In genomic region chr7:23334482-23335056, GRCh38 we compare ENCODE assay signal across 9 cellular contexts. TPM values are rescaled to one million over a fixed set of nuclear protein-coding genes. Genes with fewer than 3 reads are reported as not detected.
DNase-seq lines count a peak whose midpoint lies in the region; ATAC-seq and TF ChIP-seq lines count a peak whose summit lies in the region.
"Had no signal": no experiment of that assay in that cellular context is flagged by ENCODE, and none has a peak within 500 bp of the region (broad histone marks: within the 10 kb centered on the region; RNA-seq: fewer than 3 reads in every experiment).

No MANE protein-coding gene starts in this region.

- H2BK120ac ChIP-seq in mesendoderm (ENCODE audit: low read depth, low read length), result no peak overlapping the region

- WGBS in mesendoderm (ENCODE audit: extremely low coverage, insufficient coverage, low lambda C conversion rate), result no CpG with 5 or more reads among the region's 5 CpGs

- POLR2A ChIA-PET in HEK293 (lab: Yijun Ruan, JAX), result interaction anchor here (0.6 to 1.4 kb wide), 6 partner anchors 13 to 196 kb away, joined by 3 to 7 read pairs (median 3); partner anchors contain the start of gene MALSU1

- H3K27me3 ChIP-seq in mesendoderm (ENCODE audit: insufficient read depth, low read length, poor library complexity), result no peaks in the 10 kb centered on the region

- H2AK5ac ChIP-seq in mesendoderm (ENCODE audit: low read length), result no peak overlapping the region

- no peaks in the 10 kb centered on the region for H3K79me2 ChIP-seq in mesendoderm (ENCODE audit: control insufficient read depth, insufficient read depth, low read length)

- peaks cover 33 to 56% of the 10 kb centered on the region in 2 experiments for H3K36me3 ChIP-seq in HEK293 (ENCODE audit: control insufficient read depth in 2 of 2, insufficient read depth in 1 of 2, low read length in 2 of 2)
- H3K36me3 ChIP-seq in SK-N-MC (ENCODE audit: insufficient read depth, low read length), result peaks cover 86% of the 10 kb centered on the region
- H3K36me3 ChIP-seq in mesendoderm (ENCODE audit: control insufficient read depth, insufficient read depth, low read length), result peaks cover 5% of the 10 kb centered on the region

- H3K4me1 ChIP-seq in HEK293 (ENCODE audit: control insufficient read depth, insufficient read depth, low read length) (peaks cover 36% of the 10 kb centered on the region), mesendoderm (ENCODE audit: control insufficient read depth, low read depth, low read length) (no peaks in the 10 kb centered on the region)

- H3K4me2 ChIP-seq in mesendoderm (ENCODE audit: low read length), result no peak overlapping the region

- H3K27ac ChIP-seq in HEK293 (ENCODE audit: extremely low read depth, low read depth, low read length) (peak overlapping the region; percentile 64), SK-N-MC (peak overlapping the region; percentile 52), mesendoderm (ENCODE audit: low read depth, low read length) (no peak overlapping the region)

- no peak overlapping the region for H2BK15ac ChIP-seq in mesendoderm (replicated peaks; ENCODE audit: low read depth)

- no peak overlapping the region for H3K4me3 ChIP-seq in HEK293 (ENCODE audit: low read depth, low read length)
- H3K4me3 ChIP-seq in SK-N-MC, result no peak overlapping the region
- H3K4me3 ChIP-seq in mesendoderm (ENCODE audit: low read length), result no peak overlapping the region

- H4K5ac ChIP-seq in mesendoderm (ENCODE audit: low read length), result no peak overlapping the region

- DNase-seq in SK-N-MC (ENCODE audit: low read depth, low spot score), result no peak
- peak; percentile 98 for DNase-seq in glomerular endothelial cell (ENCODE audit: extremely low read depth, low read depth, low spot score)
- peak; percentile 88 for DNase-seq in stromal cell of bone marrow (ENCODE audit: low read depth)
- DNase-seq in HUDEP-2 (lab: John Stamatoyannopoulos, UW; ENCODE audit: unreplicated experiment in 76 of 76), result no peak
- no peak for DNase-seq in mesendoderm
- DNase-seq: activated naive CD4-positive, alpha-beta T cell treated with anti-CD3 and anti-CD28 coated beads for 36 hours; NCI-H2171 had no signal

- H3K23ac ChIP-seq in mesendoderm (ENCODE audit: low read length), result no peak overlapping the region

- H3K9me3 ChIP-seq in HEK293 (ENCODE audit: control insufficient read depth, insufficient read depth, low read depth, low read length), result no peaks in the 10 kb centered on the region; the same call in 1 of the 2 replicates
- H3K9me3 ChIP-seq in SK-N-MC (ENCODE audit: low read depth, low read length), result 0 out of 2 replicates have a peak, but pooled peaks cover 3% of the 10 kb centered on the region

- H4K8ac ChIP-seq in mesendoderm (ENCODE audit: low read depth, low read length), result no peak overlapping the region

- no peaks in the 10 kb centered on the region for H3K79me1 ChIP-seq in mesendoderm (ENCODE audit: low read length)

- H3K9ac ChIP-seq in SK-N-MC (ENCODE audit: insufficient read length) (no peak overlapping the region), mesendoderm (ENCODE audit: low read length) (no peak overlapping the region)

- H3K18ac ChIP-seq in mesendoderm (ENCODE audit: low read length), result no peak overlapping the region

- no peak for ATAC-seq in GM18511 (IDR thresholded peaks at IDR 0.05; ENCODE audit: unreplicated experiment)

- TF ChIP-seq CTCF in HEK293 (tag by site-specific recombination; IDR thresholded peaks at IDR 0.05), result no peak

- H3K4ac ChIP-seq in mesendoderm (ENCODE audit: low read depth, low read length), result no peak overlapping the region

- no peak overlapping the region for H2BK5ac ChIP-seq in mesendoderm (ENCODE audit: low read length)

- CTCF ChIA-PET in HEK293 (lab: Yijun Ruan, JAX), result interaction anchor here (0.6 to 1.6 kb wide), 3 partner anchors 12 to 262 kb away, joined by 3 to 4 read pairs (median 4); partner anchors contain the start of gene CCDC126

- no peak overlapping the region for H3K56ac ChIP-seq in mesendoderm (ENCODE audit: low read length)

TF ChIP-seq in HEK293, 187 proteins besides CTCF, POLR2A, EP300 and RAD21 (continues in another document):
- TF ChIP-seq GFI1B (tag by site-specific recombination; IDR thresholded peaks at IDR 0.05) (peak; percentile 54; the same call in 1 of the 2 replicates), ZNF670 (tag by site-specific recombination; IDR thresholded peaks at IDR 0.05; ENCODE audit: low read depth) (no peak), RBAK (tag by site-specific recombination; IDR thresholded peaks at IDR 0.05) (no peak), ZBTB17 (tag by site-specific recombination; IDR thresholded peaks at IDR 0.05) (peak; percentile 20; the same call in 1 of the 2 replicates), FEZF1 (tag by site-specific recombination; IDR thresholded peaks at IDR 0.05) (peak; percentile 97), GLI2 (tag by site-specific recombination; IDR thresholded peaks at IDR 0.05; ENCODE audit: borderline replicate concordance, low read depth) (peak; percentile 78; the same call in 1 of the 2 replicates), ZNF843 (tag by site-specific recombination; IDR thresholded peaks at IDR 0.05) (peak; percentile 96), GLIS1 (tag by site-specific recombination; IDR thresholded peaks at IDR 0.05) (peak; percentile 76), ZNF629 (tag by site-specific recombination; IDR thresholded peaks at IDR 0.05) (peak; percentile 84), KLF8 (tag by site-specific recombination; IDR thresholded peaks at IDR 0.05) (peak; percentile 72), IKZF3 (tag by site-specific recombination; IDR thresholded peaks at IDR 0.05) (0 out of 2 replicates have a peak, but pooled peaks have one; percentile 41), PRDM4 (tag by site-specific recombination; IDR thresholded peaks at IDR 0.05) (peak; percentile 64)
- TF ChIP-seq, protein P1, sequence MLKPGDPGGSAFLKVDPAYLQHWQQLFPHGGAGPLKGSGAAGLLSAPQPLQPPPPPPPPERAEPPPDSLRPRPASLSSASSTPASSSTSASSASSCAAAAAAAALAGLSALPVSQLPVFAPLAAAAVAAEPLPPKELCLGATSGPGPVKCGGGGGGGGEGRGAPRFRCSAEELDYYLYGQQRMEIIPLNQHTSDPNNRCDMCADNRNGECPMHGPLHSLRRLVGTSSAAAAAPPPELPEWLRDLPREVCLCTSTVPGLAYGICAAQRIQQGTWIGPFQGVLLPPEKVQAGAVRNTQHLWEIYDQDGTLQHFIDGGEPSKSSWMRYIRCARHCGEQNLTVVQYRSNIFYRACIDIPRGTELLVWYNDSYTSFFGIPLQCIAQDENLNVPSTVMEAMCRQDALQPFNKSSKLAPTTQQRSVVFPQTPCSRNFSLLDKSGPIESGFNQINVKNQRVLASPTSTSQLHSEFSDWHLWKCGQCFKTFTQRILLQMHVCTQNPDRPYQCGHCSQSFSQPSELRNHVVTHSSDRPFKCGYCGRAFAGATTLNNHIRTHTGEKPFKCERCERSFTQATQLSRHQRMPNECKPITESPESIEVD (tag by site-specific recombination; IDR thresholded peaks at IDR 0.05), result peak; percentile 90
- TF ChIP-seq, protein P2, sequence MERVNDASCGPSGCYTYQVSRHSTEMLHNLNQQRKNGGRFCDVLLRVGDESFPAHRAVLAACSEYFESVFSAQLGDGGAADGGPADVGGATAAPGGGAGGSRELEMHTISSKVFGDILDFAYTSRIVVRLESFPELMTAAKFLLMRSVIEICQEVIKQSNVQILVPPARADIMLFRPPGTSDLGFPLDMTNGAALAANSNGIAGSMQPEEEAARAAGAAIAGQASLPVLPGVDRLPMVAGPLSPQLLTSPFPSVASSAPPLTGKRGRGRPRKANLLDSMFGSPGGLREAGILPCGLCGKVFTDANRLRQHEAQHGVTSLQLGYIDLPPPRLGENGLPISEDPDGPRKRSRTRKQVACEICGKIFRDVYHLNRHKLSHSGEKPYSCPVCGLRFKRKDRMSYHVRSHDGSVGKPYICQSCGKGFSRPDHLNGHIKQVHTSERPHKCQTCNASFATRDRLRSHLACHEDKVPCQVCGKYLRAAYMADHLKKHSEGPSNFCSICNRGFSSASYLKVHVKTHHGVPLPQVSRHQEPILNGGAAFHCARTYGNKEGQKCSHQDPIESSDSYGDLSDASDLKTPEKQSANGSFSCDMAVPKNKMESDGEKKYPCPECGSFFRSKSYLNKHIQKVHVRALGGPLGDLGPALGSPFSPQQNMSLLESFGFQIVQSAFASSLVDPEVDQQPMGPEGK (tag by site-specific recombination; IDR thresholded peaks at IDR 0.05), result 0 out of 2 replicates have a peak, but pooled peaks have one; percentile 29

RNA-seq across cellular contexts. Expression of gene MALSU1, which starts 35.4 kb away (rescaled TPM):
- 50.1 and 54.7 TPM in 2 replicates for total RNA-seq in glomerular endothelial cell
- 95.1 TPM for polyA plus RNA-seq in mesendoderm (2013, experiment 1 of 2)
- polyA plus RNA-seq in mesendoderm (2013, experiment 2 of 2), result 93.0 TPM

Comparison
In these comparisons a context has a peak if more than half of its experiments do, and no peak if none do; other contexts are left out.
1. DNase-seq: peak in glomerular endothelial cell (single experiment) and stromal cell of bone marrow (single experiment); none in SK-N-MC (single experiment), HUDEP-2 (0 of 76) and mesendoderm (single experiment).